ENCODE assay signal across 15 cellular contexts in genomic region chr7:106001196-106001595, GRCh38. TPM values are rescaled to one million over a fixed set of nuclear protein-coding genes. Genes with fewer than 3 reads are reported as not detected.
A peak's percentile ranks its signal among the peaks of the same experiment; 100 is the strongest.
DNase-seq lines count a peak whose midpoint lies in the region; ATAC-seq and TF ChIP-seq lines count a peak whose summit lies in the region.
"Had no signal": no experiment of that assay in that cellular context is flagged by ENCODE, and none has a peak within 500 bp of the region (broad histone marks: within the 10 kb centered on the region; RNA-seq: fewer than 3 reads in every experiment).

No MANE protein-coding gene starts in this region.

- no peak overlapping the region for H3K18ac ChIP-seq in trophoblast cell (ENCODE audit: low read length)

- H2BK5ac ChIP-seq in trophoblast cell (ENCODE audit: low read depth, low read length, poor library complexity), result no peak overlapping the region

- WGBS in right cardiac atrium, result 66% methylated on average over 7 of the region's 7 CpGs
- no CpG with 5 or more reads among the region's 7 CpGs for WGBS in trophoblast cell (ENCODE audit: extremely low coverage, insufficient coverage, insufficient read length)

- H3K27ac ChIP-seq in right cardiac atrium (ENCODE audit: low read length) (no peak overlapping the region), right atrium auricular region (no peak overlapping the region), trophoblast cell (ENCODE audit: low read depth, low read length) (no peak overlapping the region)

- no peak overlapping the region for H2BK12ac ChIP-seq in trophoblast cell (ENCODE audit: low read length)

- no peaks in the 10 kb centered on the region for H3K4me1 ChIP-seq in right cardiac atrium (ENCODE audit: control insufficient read depth, insufficient read depth, low read length)
- H3K4me1 ChIP-seq in right atrium auricular region, result no peaks in the 10 kb centered on the region
- no peaks in the 10 kb centered on the region for H3K4me1 ChIP-seq in trophoblast cell (ENCODE audit: control insufficient read depth in 1 of 2, insufficient read depth in 2 of 2, low read length in 2 of 2)

- H3K79me2 ChIP-seq in trophoblast cell (ENCODE audit: control insufficient read depth, insufficient read depth, low read length, poor library complexity), result no peaks in the 10 kb centered on the region

- no peaks in the 10 kb centered on the region for H3K79me1 ChIP-seq in trophoblast cell (ENCODE audit: low read length)

- no peak overlapping the region for H4K91ac ChIP-seq in trophoblast cell (ENCODE audit: low read depth, low read length)

- H3K27me3 ChIP-seq in right cardiac atrium (ENCODE audit: control insufficient read depth, insufficient read depth) (no peaks in the 10 kb centered on the region), right atrium auricular region (no peaks in the 10 kb centered on the region), trophoblast cell (ENCODE audit: insufficient read depth, low read length) (no peaks in the 10 kb centered on the region)

- intact Hi-C loops in Right ventricle myocardium superior (cut with DNase I), result no loop called here
- intact Hi-C loops in right cardiac atrium (cut with DNase I), result loop anchor here in 3 of 4 donors (10.0 kb wide), 2 partner anchors 236 to 346 kb away; no protein-coding TSS in a partner anchor
- intact Hi-C loops in left ventricle myocardium superior (cut with micrococcal nuclease), result loop anchor here (10.0 kb wide), 1 partner anchor 66 kb away; no protein-coding TSS in a partner anchor

- DNase-seq in Right ventricle myocardium superior (no peak), right cardiac atrium (no peak), left ventricle myocardium superior (no peak), right atrium auricular region (ENCODE audit: low spot score) (no peak), trophoblast cell (no peak), cerebellar nuclear complex (lab: John Stamatoyannopoulos, UW) (no peak)
- DNase-seq: C1 segment of cervical spinal cord; Calu3; CD4-positive, alpha-beta memory T cell; COR-L47; DMS79 treated with DMSO at 0.1 percent for 48 hours; GF-D8; H9 had no signal

- TF ChIP-seq CTCF in right atrium auricular region (IDR thresholded peaks at IDR 0.05), result no peak

- H3K36me3 ChIP-seq in right atrium auricular region, result no peaks in the 10 kb centered on the region
- no peaks in the 10 kb centered on the region for H3K36me3 ChIP-seq in trophoblast cell (ENCODE audit: control insufficient read depth in 1 of 2, insufficient read depth in 2 of 2, low read length in 2 of 2)

- no peak overlapping the region for H4K8ac ChIP-seq in trophoblast cell (ENCODE audit: low read depth, low read length)

- H3K4me2 ChIP-seq in trophoblast cell (ENCODE audit: low read length), result no peak overlapping the region
- H3K4me2 ChIP-seq: GM23338 had no signal

- ATAC-seq in Right ventricle myocardium superior (ENCODE audit: poor library complexity) (peak; percentile 63), right cardiac atrium (no peak), left ventricle myocardium superior (peak; percentile 64)
- ATAC-seq: GM23338, HCT116 had no signal

- H3K4me3 ChIP-seq in right cardiac atrium (ENCODE audit: low read length) (no peak overlapping the region), right atrium auricular region (no peak overlapping the region), trophoblast cell (ENCODE audit: low read depth, low read length) (no peak overlapping the region)
- H3K4me3 ChIP-seq: GM23338 had no signal

- H3K14ac ChIP-seq in trophoblast cell (ENCODE audit: low read length), result no peak overlapping the region

- H3K9me3 ChIP-seq in right cardiac atrium (ENCODE audit: control insufficient read depth, low read length), result no peaks in the 10 kb centered on the region
- H3K9me3 ChIP-seq in right atrium auricular region, result no peaks in the 10 kb centered on the region
- no peaks in the 10 kb centered on the region for H3K9me3 ChIP-seq in trophoblast cell (ENCODE audit: insufficient read depth, low read depth, low read length)

- H3K4ac ChIP-seq in trophoblast cell (ENCODE audit: low read depth, low read length), result no peak overlapping the region

- H4K12ac ChIP-seq in trophoblast cell (ENCODE audit: low read depth, low read length), result no peak overlapping the region

- no peak overlapping the region for H2AFZ ChIP-seq in trophoblast cell (ENCODE audit: insufficient read depth, low read length, poor library complexity)
- H2AFZ ChIP-seq: GM23338 had no signal

- H2AK5ac ChIP-seq in trophoblast cell (ENCODE audit: low read length), result no peak overlapping the region

- H3K9ac ChIP-seq in trophoblast cell (ENCODE audit: low read length), result peak overlapping the region; percentile 13

- H3K23ac ChIP-seq in trophoblast cell (ENCODE audit: low read length), result no peak overlapping the region

- H2BK120ac ChIP-seq in trophoblast cell (ENCODE audit: insufficient read depth, low read length, poor library complexity), result no peak overlapping the region

RNA-seq across cellular contexts. Expression of gene CDHR3, which starts 38.1 kb away (rescaled TPM):
- total RNA-seq in Right ventricle myocardium superior, result 12.4 TPM
- under 1 TPM; 0.45 to 0.85 (median 0.62) TPM for total RNA-seq in right cardiac atrium
- polyA plus RNA-seq in right cardiac atrium, result 0.86 TPM
- total RNA-seq in left ventricle myocardium superior, result 0.89 TPM
- under 1 TPM in 1 of 2 donors, not detected in 1; 0.79 TPM for total RNA-seq in right atrium auricular region
- 0.60 and 0.82 TPM in 2 replicates for polyA plus RNA-seq in trophoblast cell (2013)

Comparison
In these comparisons a context has a peak if more than half of its experiments do, and no peak if none do; other contexts are left out.
1. ATAC-seq: peak in Right ventricle myocardium superior (single experiment) and left ventricle myocardium superior (single experiment); none in right cardiac atrium (0 of 2).